ENCODE assay signal across 8 cellular contexts in the genomic region with DNA sequence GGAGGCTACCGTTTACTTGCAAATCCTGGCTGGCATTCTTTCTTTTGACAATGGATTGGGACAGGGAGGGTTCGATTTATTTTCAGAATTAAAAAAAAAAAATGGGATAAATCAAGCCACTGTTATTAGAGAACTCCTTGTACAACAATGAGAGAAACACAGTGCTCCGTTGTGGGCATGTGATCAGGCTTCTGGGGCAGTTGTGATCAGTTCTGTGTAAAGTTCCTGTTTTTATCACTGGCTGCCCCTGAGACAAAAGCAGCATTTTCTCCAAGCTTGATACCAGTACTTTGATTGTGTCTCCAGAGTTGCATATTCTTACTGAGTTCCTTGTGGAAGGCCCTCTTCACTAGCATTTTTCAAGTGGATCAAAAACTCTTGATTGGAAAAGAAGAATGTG. TPM values are rescaled to one million over a fixed set of nuclear protein-coding genes. Genes with fewer than 3 reads are reported as not detected.
DNase-seq lines count a peak whose midpoint lies in the region; ATAC-seq and TF ChIP-seq lines count a peak whose summit lies in the region.

No MANE protein-coding gene starts in this region.

- H3K9me3 ChIP-seq in endocrine pancreas (ENCODE audit: control insufficient read depth, low read length): no peaks in the 10 kb centered on the region
- H3K9me3 ChIP-seq in vagina: no peaks in the 10 kb centered on the region

- H3K27ac ChIP-seq in vagina: peak overlapping the region; percentile 98

- no peak for TF ChIP-seq CTCF in vagina (IDR thresholded peaks at IDR 0.05)

- H3K36me3 ChIP-seq in endocrine pancreas (ENCODE audit: control insufficient read depth, insufficient read depth, low read length) (no peaks in the 10 kb centered on the region), vagina (no peaks in the 10 kb centered on the region)

- no peaks in the 10 kb centered on the region for H3K27me3 ChIP-seq in endocrine pancreas (ENCODE audit: control insufficient read depth, insufficient read depth, low read length)
- no peaks in the 10 kb centered on the region for H3K27me3 ChIP-seq in vagina

- H3K4me1 ChIP-seq in endocrine pancreas (ENCODE audit: control insufficient read depth, insufficient read depth, low read length) (peaks cover 31% of the 10 kb centered on the region), vagina (peaks cover 56% of the 10 kb centered on the region)

- intact Hi-C loops in vagina (cut with DNase I): no loop called here

- H3K4me3 ChIP-seq in endocrine pancreas (ENCODE audit: control insufficient read depth, insufficient read depth, low read length): peak overlapping the region; percentile 95
- H3K4me3 ChIP-seq in vagina: peak overlapping the region; percentile 88 to 90

- DNase-seq in DMS79 treated with DMSO at 0.1 percent for 48 hours (lab: John Stamatoyannopoulos, UW) (peak; percentile 39), DMS79 (lab: John Stamatoyannopoulos, UW) (no peak), RKO (ENCODE audit: low spot score) (peak; percentile 43), middle frontal gyrus (ENCODE audit: extremely low spot score, low spot score) (peak; percentile 74), vagina (ENCODE audit: extremely low spot score in 2 of 2) (no peak)

- TF ChIP-seq POLR2A in vagina (IDR thresholded peaks at IDR 0.05): no peak

- H3K9ac ChIP-seq in endocrine pancreas (ENCODE audit: control insufficient read depth, insufficient read depth, low read length): peak overlapping the region; percentile 84

- no peak for ATAC-seq in HG03571 (IDR thresholded peaks at IDR 0.05; ENCODE audit: unreplicated experiment)
- no peak for ATAC-seq in HG02973 (IDR thresholded peaks at IDR 0.05; ENCODE audit: unreplicated experiment)

RNA-seq across cellular contexts. Expression of a gene that starts 1.2 kb away (rescaled TPM):
- 32.2 TPM for total RNA-seq in vagina

Comparison
In these comparisons a context has a peak if more than half of its experiments do, and no peak if none do; other contexts are left out.
1. DNase-seq: peak in DMS79 treated with DMSO at 0.1 percent for 48 hours (single experiment), RKO (single experiment) and middle frontal gyrus (single experiment); none in DMS79 (single experiment) and vagina (0 of 2).